In the genomic region with DNA sequence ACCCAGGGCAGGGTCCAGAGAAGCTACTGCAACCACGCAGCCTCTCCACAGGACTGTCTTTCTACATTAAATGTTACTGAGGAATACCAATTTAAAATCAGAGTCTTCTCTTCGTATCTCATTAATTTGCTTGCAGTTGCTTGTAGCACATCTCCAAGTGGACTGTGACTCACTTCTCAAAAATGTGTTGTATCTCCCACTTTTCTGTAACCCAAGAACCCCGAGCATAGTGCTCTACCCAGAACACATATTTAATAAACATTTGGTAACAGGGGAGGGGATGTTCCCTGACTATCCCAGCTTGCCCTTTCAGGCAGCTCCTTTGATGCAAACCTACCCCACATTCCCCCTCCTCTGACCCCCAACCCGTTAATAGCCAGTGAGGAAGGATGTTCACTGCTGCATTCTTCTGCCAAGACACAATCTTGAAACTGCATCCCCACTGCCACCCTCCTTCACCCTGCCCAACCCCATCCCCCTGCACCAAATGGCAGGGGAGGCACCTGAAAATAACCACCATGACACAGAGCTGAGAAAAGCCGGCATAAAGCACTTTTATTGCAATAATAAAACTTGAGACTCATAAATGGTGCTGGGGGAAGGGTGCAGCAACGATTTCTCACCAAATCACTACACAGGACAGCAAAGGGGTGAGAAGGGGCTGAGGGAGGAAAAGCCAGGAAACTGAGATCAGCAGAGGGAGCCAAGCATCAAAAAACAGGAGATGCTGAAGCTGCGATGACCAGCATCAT, we compare ENCODE assay signal across 14 cellular contexts. TPM values are rescaled to one million over a fixed set of nuclear protein-coding genes. Genes with fewer than 3 reads are reported as not detected.
DNase-seq lines count a peak whose midpoint lies in the region; ATAC-seq, FAIRE-seq and TF ChIP-seq lines count a peak whose summit lies in the region.
"Had no signal": no experiment of that assay in that cellular context is flagged by ENCODE, and none has a peak within 500 bp of the region (broad histone marks: within the 10 kb centered on the region; RNA-seq: fewer than 3 reads in every experiment).

No MANE protein-coding gene starts in this region.

- WGBS in IMR-90 (ENCODE audit: extremely low coverage in 2 of 2, insufficient read length in 1 of 2), 2 experiments, result no CpG with 5 or more reads among the region's 7 CpGs
- WGBS in small intestine, 3 donors, result 37 to 58% (median 50%) methylated on average over 7 of the region's 7 CpGs

- no peak for TF ChIP-seq CTCF in AG10803 (conservative IDR thresholded peaks at IDR 0.05; ENCODE audit: low read length)
- no peak for TF ChIP-seq CTCF in IMR-90 (conservative IDR thresholded peaks at IDR 0.05; ENCODE audit: low read depth, low read length)
- no peak for TF ChIP-seq CTCF in brain microvascular endothelial cell (IDR thresholded peaks at IDR 0.05; ENCODE audit: low read depth, low read length, missing control alignments)
- TF ChIP-seq CTCF in mesothelial cell of epicardium (IDR thresholded peaks at IDR 0.05; ENCODE audit: unreplicated experiment), result no peak

- no peak overlapping the region for H3K9ac ChIP-seq in IMR-90 (ENCODE audit: low read depth, low read length)

- peaks cover 51 to 76% of the 10 kb centered on the region in 2 experiments for H3K79me1 ChIP-seq in IMR-90 (ENCODE audit: low read depth in 1 of 2, low read length in 2 of 2)

- H3K4me1 ChIP-seq in IMR-90 (ENCODE audit: control insufficient read depth, insufficient read depth, low read length) (peaks cover 22% of the 10 kb centered on the region), small intestine (ENCODE audit: control insufficient read depth in 2 of 2, insufficient read depth in 1 of 2, low read depth in 1 of 2, low read length in 1 of 2) (peaks cover 3 to 13% of the 10 kb centered on the region in 2 donors)

- no peak overlapping the region for H2BK120ac ChIP-seq in IMR-90 (ENCODE audit: low read depth, low read length)

- H4K5ac ChIP-seq in IMR-90 (ENCODE audit: low read depth, low read length), result no peak overlapping the region

- H3K36me3 Mint-ChIP-seq in mesothelial cell of epicardium, result peaks cover 36% of the 10 kb centered on the region

- no peak overlapping the region for H2BK15ac ChIP-seq in IMR-90 (ENCODE audit: low read depth, low read length)

- FAIRE-seq in urothelium cell line (lab: Jason Lieb, UNC), result no peak
- FAIRE-seq in small intestine (lab: Jason Lieb, UNC), result no peak
- FAIRE-seq: GM19239 had no signal

- peak overlapping the region; percentile 63 for H2BK5ac ChIP-seq in IMR-90 (ENCODE audit: low read depth, low read length, poor library complexity, severe bottlenecking)

- peaks cover 22% of the 10 kb centered on the region for H3K36me3 ChIP-seq in IMR-90 (ENCODE audit: control insufficient read depth, insufficient read depth, low read length)
- peaks cover 34% of the 10 kb centered on the region for H3K36me3 ChIP-seq in brain microvascular endothelial cell (replicated peaks)
- H3K36me3 ChIP-seq in small intestine (ENCODE audit: control insufficient read depth in 2 of 2, insufficient read depth in 2 of 2, low read length in 2 of 2), result peaks cover 4 to 5% of the 10 kb centered on the region in 2 donors
- H3K36me3 ChIP-seq: ovary had no signal

- no peaks in the 10 kb centered on the region for H3K27me3 ChIP-seq in IMR-90 (ENCODE audit: control insufficient read depth, insufficient read depth, low read length)
- H3K27me3 ChIP-seq in brain microvascular endothelial cell (replicated peaks), result no peaks in the 10 kb centered on the region
- no peaks in the 10 kb centered on the region for H3K27me3 ChIP-seq in small intestine (ENCODE audit: control insufficient read depth in 2 of 2, insufficient read depth in 2 of 2, low read length in 2 of 2)
- H3K27me3 ChIP-seq: ovary, SJCRH30, suprapubic skin had no signal

- H2AK9ac ChIP-seq in IMR-90 (replicated peaks; ENCODE audit: low read depth, low read length, poor library complexity), result peak overlapping the region; percentile 63

- no peak overlapping the region for H3K18ac ChIP-seq in IMR-90 (ENCODE audit: low read depth, low read length)

- in situ Hi-C loops in IMR-90 (cut with MboI; ENCODE audit: low sequenced_read_pairs) (no loop called here), brain microvascular endothelial cell (cut with HindIII; ENCODE audit: low pct_ligation_motif_present, low sequenced_read_pairs) (no loop called here)

- H4K20me1 ChIP-seq in IMR-90 (ENCODE audit: insufficient read depth, low read length), result peaks cover 39% of the 10 kb centered on the region

- peak overlapping the region; percentile 42; the same call in 1 of the 2 replicates for H3K23ac ChIP-seq in IMR-90 (ENCODE audit: low read depth, low read length)

- H4K91ac ChIP-seq in IMR-90 (ENCODE audit: insufficient read depth, low read depth, low read length), result peak overlapping the region; percentile 39

- H3K4me3 Mint-ChIP-seq in mesothelial cell of epicardium, result no peak overlapping the region

- no peak overlapping the region for H2AFZ ChIP-seq in IMR-90 (replicated peaks; ENCODE audit: low read length, poor library complexity)

- H3K9me3 Mint-ChIP-seq in mesothelial cell of epicardium, result peaks cover 4% of the 10 kb centered on the region

- peak overlapping the region; percentile 50 for H3K4me2 ChIP-seq in IMR-90 (ENCODE audit: low read depth, low read length)

- peak; percentile 73 for ATAC-seq in IMR-90 (ENCODE audit: low read depth)

- H3K56ac ChIP-seq in IMR-90 (ENCODE audit: extremely low read depth, insufficient read depth, low read length), result no peak overlapping the region

- peak overlapping the region; percentile 55; the same call in 1 of the 2 replicates for H3K14ac ChIP-seq in IMR-90 (replicated peaks; ENCODE audit: low read depth, low read length)

- no TSS peak for BruUV-seq in IMR-90 (replicated peaks; lab: Mats Ljungman, UMichigan)

- DNase-seq in AG10803 (ENCODE audit: low read depth) (peak; percentile 43), IMR-90 (peak; percentile 66), brain microvascular endothelial cell (peak; percentile 33), mesothelial cell of epicardium (ENCODE audit: low spot score in 2 of 2, unreplicated experiment in 2 of 2) (no peak), NCI-H510A treated with DMSO at 0.1 percent for 48 hours (lab: John Stamatoyannopoulos, UW) (no peak), hypothalamus (lab: John Stamatoyannopoulos, UW) (no peak), urothelium cell line (ENCODE audit: low spot score) (no peak), small intestine (no peak)
- DNase-seq: islet precursor cell; ovary; SJCRH30; stimulated activated CD4-positive, alpha-beta T cell treated with anti-CD3 and anti-CD28 coated beads, Interleukin-4, amount 100 ng/mL, for 24 hours had no signal

- H3K9me1 ChIP-seq in IMR-90 (ENCODE audit: insufficient read depth, low read length), result peaks cover 36% of the 10 kb centered on the region

- H3K4me1 Mint-ChIP-seq in mesothelial cell of epicardium, result peaks cover 4% of the 10 kb centered on the region

- 0 out of 2 replicates have a peak overlapping the region, but pooled peaks have one; percentile 5 for H3K4ac ChIP-seq in IMR-90 (ENCODE audit: low read depth, low read length)

- CTCF ChIA-PET in IMR-90 (lab: Yijun Ruan, JAX), result no interaction called here

- H3K9me3 ChIP-seq in IMR-90 (ENCODE audit: control insufficient read depth, insufficient read depth, low read length) (no peaks in the 10 kb centered on the region), small intestine (ENCODE audit: control insufficient read depth, low read depth) (no peaks in the 10 kb centered on the region)
- H3K9me3 ChIP-seq: ovary, SJCRH30, suprapubic skin had no signal

- H3K27ac ChIP-seq in IMR-90 (ENCODE audit: insufficient read depth, low read length), result peak overlapping the region; percentile 37; the same call in 1 of the 2 replicates
- no peak overlapping the region for H3K27ac ChIP-seq in brain microvascular endothelial cell
- no peak overlapping the region for H3K27ac ChIP-seq in small intestine (ENCODE audit: low read depth in 1 of 2, low read length in 1 of 2)
- H3K27ac ChIP-seq: ovary, SJCRH30, suprapubic skin had no signal

- H3K27me3 Mint-ChIP-seq in mesothelial cell of epicardium (ENCODE audit: low read depth), result no peaks in the 10 kb centered on the region

- peak overlapping the region; percentile 39 for H3K27ac Mint-ChIP-seq in mesothelial cell of epicardium

- no peak for TF ChIP-seq POLR2A in IMR-90 (IDR thresholded peaks at IDR 0.05; ENCODE audit: low read depth, low read length)

- peak overlapping the region; percentile 40; the same call in 1 of the 2 replicates for H2AK5ac ChIP-seq in IMR-90 (ENCODE audit: low read depth, low read length)

- intact Hi-C loops in IMR-90 (cut with micrococcal nuclease), result no loop called here

- H2BK20ac ChIP-seq in IMR-90 (ENCODE audit: low read depth, low read length), result no peak overlapping the region

- dilution Hi-C loops in IMR-90 (cut with HindIII; ENCODE audit: low sequenced_read_pairs, unreplicated experiment), result no loop called here

- H3K4me3 ChIP-seq in AG10803 (ENCODE audit: low read length), result no peak overlapping the region
- no peak overlapping the region for H3K4me3 ChIP-seq in IMR-90 (ENCODE audit: insufficient read depth, low read depth, low read length)
- no peak overlapping the region for H3K4me3 ChIP-seq in brain microvascular endothelial cell (ENCODE audit: low read depth, low read length)
- H3K4me3 ChIP-seq in small intestine (ENCODE audit: low read depth in 1 of 2, low read length in 2 of 2), result no peak overlapping the region
- H3K4me3 ChIP-seq: ovary, SJCRH30, suprapubic skin had no signal

- POLR2A ChIA-PET in IMR-90 (lab: Charles Lee; ENCODE audit: unreplicated experiment), result no interaction called here

- H4K8ac ChIP-seq in IMR-90 (ENCODE audit: low read depth in 2 of 2, low read length in 2 of 2), result peak overlapping the region in 1 of 2 experiments; percentile 46; a peak in 1 of 4 replicates

- TF ChIP-seq RAD21 in IMR-90 (IDR thresholded peaks at IDR 0.05; ENCODE audit: low read length), result no peak

RNA-seq across cellular contexts. Expression of a gene that starts 24.2 kb away (rescaled TPM):
- total RNA-seq in IMR-90 (2012; rRNA removed) (91.9 and 120 TPM in 2 replicates), mesothelial cell of epicardium (130 to 135 TPM (median 132 TPM) in 3 replicates)
- polyA plus RNA-seq in IMR-90 (2012; rRNA removed) (513 and 528 TPM in 2 replicates), small intestine (100 to 1,000 TPM; 146 to 315 (median 152) TPM)
- 250 and 846 TPM in 2 replicates for polyA plus RNA-seq in IMR-90 (2012; cell fraction: cytosol; rRNA removed)
- polyA plus RNA-seq in IMR-90 (2012; cell fraction: nucleus; rRNA removed; ENCODE audit: low replicate concordance), result 45.1 and 159 TPM in 2 replicates

RNA-seq across cellular contexts. Expression of a gene that starts 39.7 kb away (rescaled TPM):
- total RNA-seq in IMR-90 (2012; rRNA removed) (0.54 and 0.83 TPM in 2 replicates), mesothelial cell of epicardium (1.8 to 3.4 TPM (median 2.9 TPM) in 3 replicates)
- polyA plus RNA-seq in IMR-90 (2012; rRNA removed) (1.3 TPM in 2 replicates), small intestine (100 to 1,000 TPM; 102 to 724 (median 481) TPM)
- 1.5 and 1.6 TPM in 2 replicates for polyA plus RNA-seq in IMR-90 (2012; cell fraction: cytosol; rRNA removed)
- 2.5 and 4.1 TPM in 2 replicates for polyA plus RNA-seq in IMR-90 (2012; cell fraction: nucleus; rRNA removed; ENCODE audit: low replicate concordance)

Comparison
In these comparisons a context has a peak if more than half of its experiments do, and no peak if none do; other contexts are left out.
1. DNase-seq: peak in AG10803 (single experiment), IMR-90 (single experiment) and brain microvascular endothelial cell (single experiment); none in mesothelial cell of epicardium (0 of 2), NCI-H510A treated with DMSO at 0.1 percent for 48 hours (single experiment), hypothalamus (0 of 51), urothelium cell line (single experiment) and small intestine (single experiment).